20 cellular contexts compared by ENCODE assay signal in the genomic region with DNA sequence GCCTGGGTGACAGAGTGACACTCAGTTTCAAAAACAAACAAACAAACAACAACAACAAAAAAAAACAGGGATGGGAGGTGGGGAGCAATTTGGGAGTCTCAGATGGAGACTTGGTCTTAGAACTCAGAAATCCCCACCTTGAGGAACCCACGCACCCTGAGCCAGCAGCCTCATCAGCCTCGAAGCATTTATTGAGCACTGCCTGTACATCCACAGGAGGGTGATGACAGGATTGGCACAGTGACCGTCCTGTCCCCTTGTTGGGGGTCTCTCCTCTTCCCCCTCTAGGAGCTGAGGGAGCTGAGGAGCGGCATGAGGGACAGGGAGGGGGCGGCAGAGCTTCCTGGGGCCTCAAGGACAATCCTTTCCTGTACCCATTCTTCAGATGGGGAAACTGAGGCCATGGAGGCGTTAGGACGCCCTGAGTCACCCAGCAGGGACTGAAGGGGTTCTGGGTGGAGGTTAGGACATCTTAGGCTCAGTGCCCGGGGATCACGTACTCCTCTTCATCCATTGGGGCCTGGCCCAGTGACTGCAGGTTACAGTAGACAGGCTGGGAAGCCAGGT. TPM values are rescaled to one million over a fixed set of nuclear protein-coding genes. Genes with fewer than 3 reads are reported as not detected.
DNase-seq lines count a peak whose midpoint lies in the region; ATAC-seq and TF ChIP-seq lines count a peak whose summit lies in the region.
"Had no signal": no experiment of that assay in that cellular context is flagged by ENCODE, and none has a peak within 500 bp of the region (broad histone marks: within the 10 kb centered on the region; RNA-seq: fewer than 3 reads in every experiment).

No MANE protein-coding gene starts in this region.

- H3K36me3 ChIP-seq in Panc1 (ENCODE audit: control insufficient read depth, insufficient read depth, low read length) = peaks cover 1% of the 10 kb centered on the region; the same call in 1 of the 2 replicates
- H3K36me3 ChIP-seq in spleen = peaks cover 0 to 58% (median 6%) of the 10 kb centered on the region in 6 donors
- H3K36me3 ChIP-seq: BE2C had no signal

- no peak overlapping the region for H3K4ac ChIP-seq in H9 (ENCODE audit: low read depth, low read length)

- H3K36me3 Mint-ChIP-seq in Calu3 (ENCODE audit: insufficient read depth, unreplicated experiment) (peaks cover 46% of the 10 kb centered on the region), H9 (ENCODE audit: insufficient read depth in 1 of 3, low read depth in 3 of 3) (peaks cover 0 to 5% (median 5%) of the 10 kb centered on the region in 3 experiments; a peak in 1 of 7 replicates)
- H3K36me3 Mint-ChIP-seq: CD8-positive, alpha-beta T cell had no signal

- no peak overlapping the region for H3K23ac ChIP-seq in H9 (ENCODE audit: insufficient read length, low read depth, low read length)

- no peaks in the 10 kb centered on the region for H3K79me2 ChIP-seq in H9 (ENCODE audit: insufficient read depth, low read length)

- H3K9ac ChIP-seq in H9 (ENCODE audit: extremely low read depth, insufficient read length, low read length) = no peak overlapping the region

- no peaks in the 10 kb centered on the region for H4K20me1 ChIP-seq in H9 (ENCODE audit: control insufficient read depth, insufficient read depth, insufficient read length)

- no peak overlapping the region for H2AK5ac ChIP-seq in H9 (ENCODE audit: insufficient read length, low read length)

- intact Hi-C loops in Calu3 (cut with micrococcal nuclease; ENCODE audit: unreplicated experiment) = no loop called here
- intact Hi-C loops in Panc1 (cut with micrococcal nuclease; ENCODE audit: unreplicated experiment) = loop anchor here (10.0 kb wide), 1 partner anchor 1087 kb away; a partner anchor contains a TSS
- intact Hi-C loops in spleen (cut with DNase I; ENCODE audit: low total_unique reads) = no loop called here
- intact Hi-C loops in head of caudate nucleus (cut with DNase I) = no loop called here

- POLR2A ChIA-PET in Panc1 (lab: Charles Lee) = no interaction called here

- no peak overlapping the region for H3K18ac ChIP-seq in H9 (ENCODE audit: insufficient read length, low read depth, low read length)

- TF ChIP-seq CTCF in Calu3 (IDR thresholded peaks at IDR 0.05; ENCODE audit: unreplicated experiment) (no peak), Panc1 (IDR thresholded peaks at IDR 0.05) (no peak), spleen (IDR thresholded peaks at IDR 0.05 in 8 of 11, conservative IDR thresholded peaks at IDR 0.05 in 3 of 11) (no peak), H9 (conservative IDR thresholded peaks at IDR 0.05) (no peak)

- no peaks in the 10 kb centered on the region for H3K79me1 ChIP-seq in H9 (ENCODE audit: insufficient read depth, low read depth, low read length, poor library complexity, severe bottlenecking)

- no peak overlapping the region for H3K4me2 ChIP-seq in H9 (ENCODE audit: insufficient read depth, insufficient read length, low read length)

- no peak overlapping the region for H2BK15ac ChIP-seq in H9 (ENCODE audit: low read depth, low read length)

- no peak overlapping the region for H4K91ac ChIP-seq in H9 (ENCODE audit: insufficient read length, low read depth, low read length)

- H3K27ac Mint-ChIP-seq in Calu3 (ENCODE audit: unreplicated experiment) = no peak overlapping the region
- H3K27ac Mint-ChIP-seq in H9 = peak overlapping the region in 1 of 3 experiments; percentile 35; a peak in 1 of 7 replicates
- H3K27ac Mint-ChIP-seq: CD8-positive, alpha-beta T cell had no signal

- H2AFZ ChIP-seq in H9 (ENCODE audit: low read length) = no peak overlapping the region

- BruUV-seq in Calu3 (replicated peaks; lab: Mats Ljungman, UMichigan) (no TSS peak), Panc1 (replicated peaks; lab: Mats Ljungman, UMichigan) (no TSS peak)

- no peak overlapping the region for H2BK120ac ChIP-seq in H9 (ENCODE audit: low read depth, low read length, poor library complexity, severe bottlenecking)

- ATAC-seq in Panc1 = no peak
- ATAC-seq: CD8-positive, alpha-beta T cell; PC-3 had no signal

- H3K23me2 ChIP-seq in H9 (ENCODE audit: insufficient read length, low read depth, low read length, poor library complexity, severe bottlenecking) = no peaks in the 10 kb centered on the region

- no peak overlapping the region for H3T11ph ChIP-seq in H9 (ENCODE audit: low read length)

- H3K56ac ChIP-seq in H9 (ENCODE audit: insufficient read length, low read depth, low read length) = no peak overlapping the region

- TF ChIP-seq POLR2A in spleen (IDR thresholded peaks at IDR 0.05) = no peak

- no peak overlapping the region for H4K5ac ChIP-seq in H9 (ENCODE audit: insufficient read length, low read depth, low read length)

- H3K4me3 ChIP-seq in Panc1 (ENCODE audit: low read depth in 2 of 2, low read length in 2 of 2) (no peak overlapping the region), spleen (peak overlapping the region in 1 of 8 donors; percentile 70)

- H3K4me1 ChIP-seq in Panc1 (ENCODE audit: control insufficient read depth, insufficient read depth, low read length) (peaks cover 3% of the 10 kb centered on the region), spleen (peaks cover 27 to 100% (median 67%) of the 10 kb centered on the region in 6 donors), H9 (ENCODE audit: insufficient read depth, low read length) (no peaks in the 10 kb centered on the region)
- H3K4me1 ChIP-seq: BE2C had no signal

- H3K4me3 Mint-ChIP-seq in Calu3 (ENCODE audit: low read depth, unreplicated experiment) = peak overlapping the region; percentile 76
- H3K4me3 Mint-ChIP-seq in H9 = no peak overlapping the region
- H3K4me3 Mint-ChIP-seq: CD8-positive, alpha-beta T cell had no signal

- no peaks in the 10 kb centered on the region for H3K27me3 Mint-ChIP-seq in Calu3 (ENCODE audit: unreplicated experiment)
- peaks cover 38% of the 10 kb centered on the region for H3K27me3 Mint-ChIP-seq in H9 (ENCODE audit: low read depth)

- H3K4me1 Mint-ChIP-seq in Calu3 (ENCODE audit: low read depth, unreplicated experiment) (peaks cover 22% of the 10 kb centered on the region), H9 (peaks cover 2 to 3% of the 10 kb centered on the region in 2 experiments; a peak in 2 of 4 replicates)

- DNase-seq in Calu3 (no peak), Panc1 (ENCODE audit: low read depth, low spot score) (no peak), spleen (no peak), head of caudate nucleus (no peak), H9 (no peak)
- DNase-seq: BE2C; CD8-positive, alpha-beta T cell; DMS79 treated with DMSO at 0.1 percent for 48 hours; HCEC 1CT; KG1; NCI-H1048; NCI-H1436 treated with DMSO at 0.1 percent for 48 hours; NCI-H2029 treated with DMSO at 0.1 percent for 48 hours; NCI-H2171 treated with DMSO at 0.1 percent for 48 hours; NCI-H748 treated with DMSO at 0.1 percent for 48 hours; PC-3 had no signal

- H3K9me3 ChIP-seq in Panc1 (ENCODE audit: control insufficient read depth, insufficient read depth, low read depth, low read length) (no peaks in the 10 kb centered on the region), spleen (peaks cover 0 to 5% (median 0%) of the 10 kb centered on the region in 8 donors), H9 (ENCODE audit: control insufficient read depth, low read depth, low read length) (no peaks in the 10 kb centered on the region)
- H3K9me3 ChIP-seq: BE2C had no signal

- H3K27ac ChIP-seq in Panc1 (ENCODE audit: low read length) (peak overlapping the region; percentile 51; the same call in 1 of the 2 replicates), spleen (peak overlapping the region in 6 of 8 donors; percentile 84 to 92 (median 90)), H9 (ENCODE audit: insufficient read length, low read depth, low read length) (no peak overlapping the region)

- H3K27me3 ChIP-seq in Panc1 (ENCODE audit: control insufficient read depth, insufficient read depth, low read length) (no peaks in the 10 kb centered on the region), spleen (replicated peaks in 1 of 7) (peaks cover 0 to 12% (median 0%) of the 10 kb centered on the region in 7 donors), H9 (ENCODE audit: insufficient read depth, low read length) (no peaks in the 10 kb centered on the region)

- no peak overlapping the region for H2BK5ac ChIP-seq in H9 (ENCODE audit: insufficient read length, low read length)

- H2BK20ac ChIP-seq in H9 (ENCODE audit: low read depth, low read length, poor library complexity, severe bottlenecking) = no peak overlapping the region

- no peak overlapping the region for H3K14ac ChIP-seq in H9 (ENCODE audit: insufficient read depth, low read length)

- CTCF ChIA-PET in Calu3 (lab: Charles Lee) = interaction anchor here (0.8 kb wide), 1 partner anchor 63 kb away, joined by 3 read pairs; no protein-coding TSS in a partner anchor
- CTCF ChIA-PET in Panc1 (lab: Charles Lee) = no interaction called here

- WGBS in spleen, 5 donors = 79 to 83% (median 80%) methylated on average over 4 to 9 of the region's 9 CpGs
- WGBS in H9 (ENCODE audit: extremely low coverage, insufficient read length, low lambda C conversion rate) = no CpG with 5 or more reads among the region's 9 CpGs

- H3K9me3 Mint-ChIP-seq in Calu3 (ENCODE audit: low read depth, unreplicated experiment) (no peaks in the 10 kb centered on the region), H9 (no peaks in the 10 kb centered on the region)
- H3K9me3 Mint-ChIP-seq: CD8-positive, alpha-beta T cell had no signal

- no peak overlapping the region for H2BK12ac ChIP-seq in H9 (ENCODE audit: insufficient read length, low read depth, low read length)

- in situ Hi-C loops in Panc1 (cut with HindIII; ENCODE audit: low pct_unique_long_range_greater_than_20kb, low sequenced_read_pairs) = no loop called here

- no peak overlapping the region for H4K8ac ChIP-seq in H9 (replicated peaks; ENCODE audit: insufficient read length, low read depth, low read length)

RNA-seq across cellular contexts. Expression of a gene that starts 5.6 kb away (rescaled TPM):
- total RNA-seq in Calu3 (2022) = 56.6 and 80.3 TPM in 2 replicates
- 335 TPM for total RNA-seq in Panc1 (2021; ENCODE audit: unreplicated experiment)
- 712 TPM for polyA plus RNA-seq in Panc1 (2012; ENCODE audit: insufficient read length)
- 10 to 100 TPM in 2 of 7 donors, 1 to 10 TPM in 5; 1.9 to 34.3 (median 4.3) TPM for total RNA-seq in spleen
- polyA plus RNA-seq in spleen = 10 to 100 TPM in 1 of 3 donors, under 1 TPM in 2; 0.77 to 15.9 (median 0.96) TPM
- total RNA-seq in H9 (2021) = 5.7 and 7.0 TPM in 2 replicates
- total RNA-seq: CD8-positive, alpha-beta T cell had no signal

RNA-seq across cellular contexts. Expression of a gene that starts 5.8 kb away (rescaled TPM):
- not detected in 2 replicates for total RNA-seq in Calu3 (2022)
- total RNA-seq in Panc1 (2021; ENCODE audit: unreplicated experiment) = 0.15 TPM
- 0.15 TPM for polyA plus RNA-seq in Panc1 (2012; ENCODE audit: insufficient read length)
- total RNA-seq in spleen = 100 to 1,000 TPM in 3 of 7 donors, 10 to 100 TPM in 4; 82.2 to 164 (median 90.5) TPM
- polyA plus RNA-seq in spleen = 10 to 100 TPM; 14.6 to 32.2 (median 16.0) TPM
- 0.18 TPM in 1 of 2 replicates, not detected in the other for total RNA-seq in H9 (2021)
- total RNA-seq: G401; MCF 10A; NCI-H460; PC-3; T-helper 1 cell treated with Interleukin-12 subunit alpha and Interleukin-12 subunit beta and Interleukin-4 antibody, amounts not matched to agents 30 ng/mL and 1 ng/mL, for 36 hours had no signal

RNA-seq across cellular contexts. Expression of a gene that starts 27.6 kb away (rescaled TPM):
- total RNA-seq in Calu3 (2022) (38.8 and 51.5 TPM in 2 replicates), Panc1 (2021; ENCODE audit: unreplicated experiment) (128 TPM), spleen (100 to 1,000 TPM in 1 of 7 donors, 10 to 100 TPM in 6; 56.3 to 103 (median 82.4) TPM), H9 (2021) (46.1 and 50.0 TPM in 2 replicates)
- polyA plus RNA-seq in Panc1 (2012; ENCODE audit: insufficient read length) = 185 TPM
- 100 to 1,000 TPM in 1 of 3 donors, 10 to 100 TPM in 2; 80.6 to 143 (median 94.9) TPM for polyA plus RNA-seq in spleen

RNA-seq across cellular contexts. Expression of a gene that starts 46.3 kb away (rescaled TPM):
- total RNA-seq in Calu3 (2022) = 94.9 and 114 TPM in 2 replicates
- total RNA-seq in Panc1 (2021; ENCODE audit: unreplicated experiment) = 351 TPM
- 540 TPM for polyA plus RNA-seq in Panc1 (2012; ENCODE audit: insufficient read length)
- 10 to 100 TPM; 37.5 to 82.3 (median 44.4) TPM for total RNA-seq in spleen
- 10 to 100 TPM; 31.7 to 58.2 (median 49.0) TPM for polyA plus RNA-seq in spleen
- total RNA-seq in H9 (2021) = 241 and 255 TPM in 2 replicates

RNA-seq across cellular contexts. Expression of a gene that starts 51.2 kb away (rescaled TPM):
- 27.9 and 42.0 TPM in 2 replicates for total RNA-seq in Calu3 (2022)
- 36.3 TPM for total RNA-seq in Panc1 (2021; ENCODE audit: unreplicated experiment)
- 24.0 TPM for polyA plus RNA-seq in Panc1 (2012; ENCODE audit: insufficient read length)
- 10 to 100 TPM; 20.2 to 65.6 (median 45.1) TPM for total RNA-seq in spleen
- polyA plus RNA-seq in spleen = 10 to 100 TPM in 1 of 3 donors, 1 to 10 TPM in 2; 9.3 to 17.3 (median 9.6) TPM
- total RNA-seq in H9 (2021) = 61.4 and 64.8 TPM in 2 replicates

Comparison
In these comparisons a context has a peak if more than half of its experiments do, and no peak if none do; other contexts are left out.
1. RNA of a gene that starts 5.8 kb away (total RNA-seq): 82.2 to 164 TPM in spleen; 0.15 TPM in Panc1 (single experiment), 0.18 TPM in H9 and not detected in Calu3; every median in the first group is over 10 times any median in the second.